In genomic region chr15:69358850-69359249, GRCh38 we compare ENCODE assay signal across 25 cellular contexts.
"Had no signal": no experiment of that assay in that cellular context is flagged by ENCODE, and none has a peak within 500 bp of the region (broad histone marks: within the 10 kb centered on the region; RNA-seq: fewer than 3 reads in every experiment).

No MANE protein-coding gene starts in this region.

- H3K4me1 ChIP-seq: gastrocnemius medialis had no signal

- ATAC-seq: effector memory CD8-positive, alpha-beta T cell; esophagus mucosa; gastrocnemius medialis; left cardiac atrium; natural killer cell; sciatic nerve; stimulated activated naive CD8-positive, alpha-beta T cell treated with anti-CD3 and anti-CD28 coated beads, Interleukin-15, amount 100 ng/mL, for 72 hours had no signal

- H3K4me3 ChIP-seq: gastrocnemius medialis, hepatocyte, left lung, smooth muscle cell, thyroid gland had no signal

- H3K4me1 Mint-ChIP-seq: natural killer cell; stimulated activated naive CD8-positive, alpha-beta T cell treated with anti-CD3 and anti-CD28 coated beads, Interleukin-15, amount 100 ng/mL, for 72 hours had no signal

- H3K4me2 ChIP-seq: hepatocyte, smooth muscle cell had no signal

- H3K79me2 ChIP-seq: hepatocyte had no signal

- H3K4me3 Mint-ChIP-seq: effector memory CD8-positive, alpha-beta T cell; natural killer cell; stimulated activated naive CD8-positive, alpha-beta T cell treated with anti-CD3 and anti-CD28 coated beads, Interleukin-15, amount 100 ng/mL, for 72 hours had no signal

- H2AFZ ChIP-seq: hepatocyte had no signal

- FAIRE-seq: urothelium cell line had no signal

- H3K27ac ChIP-seq: epithelial cell of prostate, gastrocnemius medialis, hepatocyte, thyroid gland had no signal

- H3K36me3 Mint-ChIP-seq: natural killer cell had no signal

- H3K27me3 ChIP-seq: gastrocnemius medialis, hepatocyte, left lung, thyroid gland had no signal

- H3K36me3 ChIP-seq: gastrocnemius medialis, left lung, thyroid gland had no signal

- H3K27ac Mint-ChIP-seq: effector memory CD8-positive, alpha-beta T cell; natural killer cell; stimulated activated naive CD8-positive, alpha-beta T cell treated with anti-CD3 and anti-CD28 coated beads, Interleukin-15, amount 100 ng/mL, for 72 hours had no signal

- H3K9me3 Mint-ChIP-seq: effector memory CD8-positive, alpha-beta T cell; natural killer cell; stimulated activated naive CD8-positive, alpha-beta T cell treated with anti-CD3 and anti-CD28 coated beads, Interleukin-15, amount 100 ng/mL, for 72 hours had no signal

- DNase-seq: caudate nucleus; cerebellar nuclear complex; cortex of kidney; effector memory CD8-positive, alpha-beta T cell; gastrocnemius medialis; left cardiac atrium; mammary epithelial cell; natural killer cell; nucleus accumbens; posterior cingulate gyrus; stimulated activated CD4-positive, alpha-beta T cell treated with anti-CD3 and anti-CD28 coated beads, Interleukin-12 subunit alpha, Interleukin-12 subunit beta, amount 100 ng/mL, for 4 hours; stimulated activated CD4-positive, alpha-beta T cell treated with anti-CD3 and anti-CD28 coated beads, Interleukin-1b, Interleukin-23, amount 100 ng/mL, for 48 hours; stimulated activated CD4-positive, alpha-beta T cell treated with anti-CD3 and anti-CD28 coated beads, Interleukin-4, amount 100 ng/mL, for 1 hour; stimulated activated CD8-positive, alpha-beta memory T cell treated with anti-CD3 and anti-CD28 coated beads, Interleukin-4, amount 100 ng/mL, for 48 hours; stimulated activated naive CD4-positive, alpha-beta T cell; stimulated activated naive CD8-positive, alpha-beta T cell treated with anti-CD3 and anti-CD28 coated beads, Interleukin-15, amount 100 ng/mL, for 72 hours; trophoblast cell had no signal

- H3K9me3 ChIP-seq: gastrocnemius medialis, left lung, thyroid gland had no signal
